8 cellular contexts compared by ENCODE assay signal in the genomic region with DNA sequence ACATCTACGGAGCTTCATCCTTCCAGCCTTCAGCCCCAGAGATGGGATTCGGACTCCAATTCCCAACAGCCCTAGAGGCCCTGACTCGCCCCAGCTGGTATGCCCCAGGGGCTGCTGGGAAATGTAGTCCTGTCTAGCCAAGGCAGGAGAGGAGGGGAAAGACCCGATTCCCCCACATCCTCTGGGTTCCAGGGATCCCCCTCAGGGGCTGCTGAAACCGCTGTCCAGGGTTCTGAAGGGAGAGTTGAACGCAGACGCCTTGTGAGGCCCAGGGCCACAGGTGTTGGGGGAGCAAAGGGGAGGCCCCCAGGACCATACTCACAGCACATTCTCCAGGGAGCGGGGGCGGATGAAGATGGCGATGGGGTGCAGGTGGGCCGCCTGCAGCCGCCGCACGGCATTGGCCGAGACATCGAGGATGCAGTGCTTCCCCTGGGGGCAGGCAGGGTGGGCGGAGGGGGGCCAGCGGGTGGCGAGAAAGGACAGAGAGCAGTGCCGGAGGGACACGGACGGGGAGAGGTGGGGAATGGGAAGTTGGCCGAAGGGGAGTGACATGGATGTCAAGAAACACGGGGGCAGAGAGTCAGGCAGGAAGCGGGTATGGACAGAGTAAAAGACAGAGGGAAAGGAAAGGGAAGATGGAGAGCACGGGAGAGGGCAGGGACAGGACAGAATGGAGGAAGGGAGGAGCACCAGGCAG. TPM values are rescaled to one million over a fixed set of nuclear protein-coding genes. Genes with fewer than 3 reads are reported as not detected.
A peak's percentile ranks its signal among the peaks of the same experiment; 100 is the strongest.
DNase-seq lines count a peak whose midpoint lies in the region; ATAC-seq and TF ChIP-seq lines count a peak whose summit lies in the region.

No MANE protein-coding gene starts in this region.

- no peak overlapping the region for H3K4me3 ChIP-seq in uterus

- no peak for TF ChIP-seq CTCF in uterus (IDR thresholded peaks at IDR 0.05)

- H3K36me3 ChIP-seq in uterus: no peaks in the 10 kb centered on the region

- ATAC-seq in SK-N-SH treated with all-trans-retinoic acid at 6 μM for 48 hours: peak; percentile 92
- ATAC-seq in GM19023 (IDR thresholded peaks at IDR 0.05; ENCODE audit: unreplicated experiment): no peak

- intact Hi-C loops in uterus (cut with DNase I; ENCODE audit: low total_unique reads): no loop called here

- H3K9me3 ChIP-seq in uterus: no peaks in the 10 kb centered on the region

- DNase-seq in stimulated activated CD4-positive, alpha-beta T cell treated with anti-CD3 and anti-CD28 coated beads, Interleukin-15, amount 100 ng/mL, for 24 hours: peak; percentile 41
- no peak for DNase-seq in stimulated activated CD4-positive, alpha-beta T cell treated with anti-CD3 and anti-CD28 coated beads, Interleukin-4, amount 100 ng/mL, for 4 hours
- DNase-seq in hepatic stellate cell (ENCODE audit: low spot score) (peak; percentile 82), uterus (peak; percentile 55 to 70), germinal center (ENCODE audit: low spot score) (no peak)
- no peak for DNase-seq in stimulated activated CD4-positive, alpha-beta T cell treated with anti-CD3 and anti-CD28 coated beads, Interleukin-12 subunit alpha, Interleukin-12 subunit beta, amount 100 ng/mL, for 4 hours

- H3K27ac ChIP-seq in uterus: peak overlapping the region in 1 of 2 donors; percentile 33

- H3K27me3 ChIP-seq in uterus: no peaks in the 10 kb centered on the region

- TF ChIP-seq POLR2A in uterus (IDR thresholded peaks at IDR 0.05): no peak

- no peaks in the 10 kb centered on the region for H3K4me1 ChIP-seq in uterus

TF ChIP-seq in SK-N-SH treated with all-trans-retinoic acid at 6 μM for 48 hours, 23 proteins besides CTCF, POLR2A, EP300 and RAD21:
- TF ChIP-seq ARNTL (CRISPR knock-in tag; IDR thresholded peaks at IDR 0.05; ENCODE audit: borderline replicate concordance, low read depth): no peak
- TF ChIP-seq CSRNP3 (CRISPR knock-in tag; IDR thresholded peaks at IDR 0.05): no peak
- TF ChIP-seq ZNF8 (CRISPR knock-in tag; IDR thresholded peaks at IDR 0.05): no peak
- TF ChIP-seq CSDC2 (CRISPR knock-in tag; IDR thresholded peaks at IDR 0.05): no peak
- no peak for TF ChIP-seq SNAI2 (CRISPR knock-in tag; IDR thresholded peaks at IDR 0.05)
- no peak for TF ChIP-seq BACH2 (CRISPR knock-in tag; IDR thresholded peaks at IDR 0.05; ENCODE audit: borderline replicate concordance)
- TF ChIP-seq ZC3H10 (CRISPR knock-in tag; IDR thresholded peaks at IDR 0.05): no peak
- TF ChIP-seq POU6F1 (CRISPR knock-in tag; IDR thresholded peaks at IDR 0.05; ENCODE audit: borderline replicate concordance, low read depth): no peak
- TF ChIP-seq OSR1 (CRISPR knock-in tag; IDR thresholded peaks at IDR 0.05): no peak
- no peak for TF ChIP-seq ZNF70 (CRISPR knock-in tag; IDR thresholded peaks at IDR 0.05)
- TF ChIP-seq ZFP3 (CRISPR knock-in tag; IDR thresholded peaks at IDR 0.05): no peak
- TF ChIP-seq PATZ1 (CRISPR knock-in tag; IDR thresholded peaks at IDR 0.05; ENCODE audit: borderline replicate concordance): no peak
- no peak for TF ChIP-seq ISL1 (CRISPR knock-in tag; IDR thresholded peaks at IDR 0.05)
- TF ChIP-seq TOX (CRISPR knock-in tag; IDR thresholded peaks at IDR 0.05; ENCODE audit: borderline replicate concordance): no peak
- TF ChIP-seq RARB (CRISPR knock-in tag; IDR thresholded peaks at IDR 0.05): no peak
- no peak for TF ChIP-seq TCF4 (CRISPR knock-in tag; IDR thresholded peaks at IDR 0.05; ENCODE audit: borderline replicate concordance)
- TF ChIP-seq, protein P1, sequence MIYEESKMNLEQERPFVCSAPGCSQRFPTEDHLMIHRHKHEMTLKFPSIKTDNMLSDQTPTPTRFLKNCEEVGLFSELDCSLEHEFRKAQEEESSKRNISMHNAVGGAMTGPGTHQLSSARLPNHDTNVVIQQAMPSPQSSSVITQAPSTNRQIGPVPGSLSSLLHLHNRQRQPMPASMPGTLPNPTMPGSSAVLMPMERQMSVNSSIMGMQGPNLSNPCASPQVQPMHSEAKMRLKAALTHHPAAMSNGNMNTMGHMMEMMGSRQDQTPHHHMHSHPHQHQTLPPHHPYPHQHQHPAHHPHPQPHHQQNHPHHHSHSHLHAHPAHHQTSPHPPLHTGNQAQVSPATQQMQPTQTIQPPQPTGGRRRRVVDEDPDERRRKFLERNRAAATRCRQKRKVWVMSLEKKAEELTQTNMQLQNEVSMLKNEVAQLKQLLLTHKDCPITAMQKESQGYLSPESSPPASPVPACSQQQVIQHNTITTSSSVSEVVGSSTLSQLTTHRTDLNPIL (CRISPR knock-in tag; IDR thresholded peaks at IDR 0.05; ENCODE audit: low read depth): no peak
- no peak for TF ChIP-seq ESRRG (CRISPR knock-in tag; IDR thresholded peaks at IDR 0.05)

RNA-seq across cellular contexts. Expression of gene ASGR1, which starts 12.6 kb away (rescaled TPM):
- total RNA-seq in uterus: 1 to 10 TPM in 2 of 4 donors, under 1 TPM in 1, not detected in 1; 0.77 to 3.2 (median 1.8) TPM

RNA-seq across cellular contexts. Expression of gene DLG4, which starts 27.9 kb away (rescaled TPM):
- 10 to 100 TPM; 22.8 to 64.0 (median 48.4) TPM for total RNA-seq in uterus

RNA-seq across cellular contexts. Expression of gene ACADVL, which starts 28.0 kb away (rescaled TPM):
- 100 to 1,000 TPM; 167 to 800 (median 399) TPM for total RNA-seq in uterus

RNA-seq across cellular contexts. Expression of gene DVL2, which starts 42.6 kb away (rescaled TPM):
- 10 to 100 TPM in 3 of 4 donors, 1 to 10 TPM in 1; 5.1 to 83.2 (median 53.5) TPM for total RNA-seq in uterus

RNA-seq across cellular contexts. Expression of gene PHF23, which starts 47.5 kb away (rescaled TPM):
- total RNA-seq in uterus: 10 to 100 TPM in 3 of 4 donors, 1 to 10 TPM in 1; 9.7 to 68.1 (median 29.7) TPM

Comparison
In these comparisons a context has a peak if more than half of its experiments do, and no peak if none do; other contexts are left out.
1. DNase-seq: peak in stimulated activated CD4-positive, alpha-beta T cell treated with anti-CD3 and anti-CD28 coated beads, Interleukin-15, amount 100 ng/mL, for 24 hours (single experiment), hepatic stellate cell (single experiment) and uterus (2 of 2); none in stimulated activated CD4-positive, alpha-beta T cell treated with anti-CD3 and anti-CD28 coated beads, Interleukin-4, amount 100 ng/mL, for 4 hours (0 of 2), stimulated activated CD4-positive, alpha-beta T cell treated with anti-CD3 and anti-CD28 coated beads, Interleukin-12 subunit alpha, Interleukin-12 subunit beta, amount 100 ng/mL, for 4 hours (single experiment) and germinal center (single experiment).